ENCODE assay signal across 27 cellular contexts in the genomic region with DNA sequence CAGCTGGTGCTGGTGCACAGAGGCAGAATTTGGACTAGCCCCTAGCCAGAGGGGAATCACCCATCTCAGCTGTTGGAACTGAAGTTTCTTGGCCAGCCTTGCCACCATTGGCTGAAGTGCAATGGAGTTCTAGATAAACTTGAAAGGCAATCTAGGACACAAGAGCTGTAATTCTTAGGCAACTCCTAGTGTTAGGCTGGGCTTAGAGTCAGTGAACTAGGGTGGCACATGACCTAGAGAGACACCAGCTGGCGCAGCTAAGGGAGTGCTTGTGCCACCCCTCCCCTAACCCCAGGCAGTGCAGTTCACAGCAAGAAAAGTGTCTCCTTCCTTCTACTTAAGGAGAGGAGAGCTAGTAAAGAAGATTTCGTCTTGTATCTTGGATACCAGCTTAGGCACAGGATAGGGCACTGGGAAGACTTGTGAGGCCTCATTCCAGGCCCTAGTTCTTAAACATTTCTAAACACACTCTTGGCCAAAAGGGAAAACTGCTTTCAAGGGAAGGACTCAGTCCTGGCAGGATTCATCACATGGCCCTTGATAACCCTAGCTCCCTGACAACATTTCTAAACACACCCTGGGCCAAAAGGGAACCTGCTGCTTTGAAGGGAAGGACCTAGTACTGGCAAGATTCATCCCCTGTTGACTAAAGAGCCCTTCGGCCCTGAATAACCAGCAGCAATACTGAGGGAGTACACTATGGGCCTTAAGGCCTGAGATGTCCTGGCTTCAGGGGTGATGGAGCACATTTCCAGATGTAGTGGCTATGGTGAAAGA. TPM values are rescaled to one million over a fixed set of nuclear protein-coding genes. Genes with fewer than 3 reads are reported as not detected.
DNase-seq lines count a peak whose midpoint lies in the region; ATAC-seq and TF ChIP-seq lines count a peak whose summit lies in the region.
"Had no signal": no experiment of that assay in that cellular context is flagged by ENCODE, and none has a peak within 500 bp of the region (broad histone marks: within the 10 kb centered on the region; RNA-seq: fewer than 3 reads in every experiment).

No MANE protein-coding gene starts in this region.

- peaks cover 2% of the 10 kb centered on the region for H3K27me3 Mint-ChIP-seq in endothelial cell (ENCODE audit: unreplicated experiment)

- ATAC-seq in Right ventricle myocardium inferior (peak; percentile 80), left lobe of liver (peak; percentile 66), upper lobe of right lung (peak; percentile 45)
- ATAC-seq: GM12878, GM23338, K562, PC-3 had no signal

- no peak for TF ChIP-seq CTCF in right atrium auricular region (IDR thresholded peaks at IDR 0.05)
- no peak for TF ChIP-seq CTCF in endothelial cell (IDR thresholded peaks at IDR 0.05; ENCODE audit: unreplicated experiment)
- no peak for TF ChIP-seq CTCF in upper lobe of right lung (IDR thresholded peaks at IDR 0.05)
- no peak for TF ChIP-seq CTCF in GM10266 (IDR thresholded peaks at IDR 0.05; ENCODE audit: control insufficient read depth, insufficient read depth, low read depth, missing control alignments)

- H3K27ac ChIP-seq in right atrium auricular region (no peak overlapping the region), upper lobe of right lung (no peak overlapping the region)

- no peaks in the 10 kb centered on the region for H3K36me3 ChIP-seq in right atrium auricular region
- no peaks in the 10 kb centered on the region for H3K36me3 ChIP-seq in upper lobe of right lung
- H3K36me3 ChIP-seq: BE2C had no signal

- H3K4me1 ChIP-seq in right atrium auricular region, result no peaks in the 10 kb centered on the region
- no peaks in the 10 kb centered on the region for H3K4me1 ChIP-seq in upper lobe of right lung
- H3K4me1 ChIP-seq: BE2C had no signal

- H3K27me3 ChIP-seq in right atrium auricular region (no peaks in the 10 kb centered on the region), upper lobe of right lung (no peaks in the 10 kb centered on the region)
- H3K27me3 ChIP-seq: BE2C had no signal

- intact Hi-C loops in Right ventricle myocardium inferior (cut with DNase I), result no loop called here
- intact Hi-C loops in upper lobe of right lung (cut with DNase I), result no loop called here

- peaks cover 41% of the 10 kb centered on the region for H3K36me3 Mint-ChIP-seq in endothelial cell (ENCODE audit: low read depth, unreplicated experiment)

- peak overlapping the region; percentile 47 for H3K4me3 Mint-ChIP-seq in endothelial cell (ENCODE audit: unreplicated experiment)
- H3K4me3 Mint-ChIP-seq: CD14-positive monocyte, GM23338, H9 had no signal

- no peaks in the 10 kb centered on the region for H3K4me1 Mint-ChIP-seq in endothelial cell (ENCODE audit: unreplicated experiment)
- H3K4me1 Mint-ChIP-seq: CD14-positive monocyte, GM23338, H9 had no signal

- H3K9me3 ChIP-seq in right atrium auricular region (peaks cover 0 to 21% of the 10 kb centered on the region in 2 donors), upper lobe of right lung (no peaks in the 10 kb centered on the region)
- H3K9me3 ChIP-seq: BE2C had no signal

- H3K27ac Mint-ChIP-seq in endothelial cell (ENCODE audit: unreplicated experiment), result no peak overlapping the region
- H3K27ac Mint-ChIP-seq: CD14-positive monocyte, GM23338, H9 had no signal

- H3K9me3 Mint-ChIP-seq in endothelial cell (ENCODE audit: unreplicated experiment), result peaks cover 3% of the 10 kb centered on the region

- DNase-seq in Right ventricle myocardium inferior (ENCODE audit: missing footprints) (no peak), right atrium auricular region (ENCODE audit: low spot score) (no peak), endothelial cell (ENCODE audit: low spot score) (no peak), left lobe of liver (ENCODE audit: low spot score) (no peak), upper lobe of right lung (no peak), NCI-H2196 (lab: John Stamatoyannopoulos, UW; ENCODE audit: unreplicated experiment) (no peak), GM10266 (ENCODE audit: extremely low spot score) (no peak), activated gamma-delta T cell treated with Interleukin-2 at 50 U/mL for 16 hours (no peak)
- DNase-seq: 8988T; ACHN; BE2C; H9; MV-4-11; NCI-H1105; NCI-H1436 treated with DMSO at 0.1 percent for 48 hours; NCI-H1930; NCI-H2107; NCI-H446 treated with DMSO at 0.1 percent for 48 hours; NCI-H526; NCI-H82; NK-92 treated with Interleukin-12 subunit alpha and Interleukin-12 subunit beta, amount 100 ng/mL, for 24 hours; PC-3; SHP77 had no signal

- no peak overlapping the region for H3K4me3 ChIP-seq in right atrium auricular region
- no peak overlapping the region for H3K4me3 ChIP-seq in upper lobe of right lung
- H3K4me3 ChIP-seq: GM12878, GM23338, K562 had no signal

RNA-seq across cellular contexts. Expression of gene XRRA1, which starts 53.4 kb away (rescaled TPM):
- total RNA-seq in Right ventricle myocardium inferior (6.6 TPM), right atrium auricular region (1 to 10 TPM; 6.8 to 8.1 TPM), endothelial cell (ENCODE audit: unreplicated experiment) (8.0 TPM), left lobe of liver (12.2 TPM), upper lobe of right lung (10.6 TPM)

RNA-seq across cellular contexts. Expression of gene SPCS2, which starts 53.5 kb away (rescaled TPM):
- total RNA-seq in Right ventricle myocardium inferior (108 TPM), right atrium auricular region (10 to 100 TPM; 26.6 to 34.7 TPM), endothelial cell (ENCODE audit: unreplicated experiment) (130 TPM), left lobe of liver (104 TPM), upper lobe of right lung (178 TPM)
